ENCODE assay signal across 20 cellular contexts in genomic region chr12:112964915-112965314, GRCh38. TPM values are rescaled to one million over a fixed set of nuclear protein-coding genes. Genes with fewer than 3 reads are reported as not detected.
DNase-seq lines count a peak whose midpoint lies in the region; ATAC-seq and TF ChIP-seq lines count a peak whose summit lies in the region.
"Had no signal": no experiment of that assay in that cellular context is flagged by ENCODE, and none has a peak within 500 bp of the region (broad histone marks: within the 10 kb centered on the region; RNA-seq: fewer than 3 reads in every experiment).

No MANE protein-coding gene starts in this region.

- intact Hi-C loops in cardiac septum (cut with DNase I) (no loop called here), Right ventricle myocardium superior (cut with DNase I) (no loop called here), sciatic nerve (cut with DNase I) (no loop called here)

- peaks cover 13% of the 10 kb centered on the region for H3K9me3 Mint-ChIP-seq in endodermal cell
- H3K9me3 Mint-ChIP-seq in osteocyte (ENCODE audit: unreplicated experiment), result peaks cover 7% of the 10 kb centered on the region
- H3K9me3 Mint-ChIP-seq: CD8-positive, alpha-beta T cell had no signal

- peaks cover 5% of the 10 kb centered on the region for H3K27me3 Mint-ChIP-seq in endodermal cell (ENCODE audit: insufficient read depth)
- H3K27me3 Mint-ChIP-seq in osteocyte (ENCODE audit: unreplicated experiment), result no peaks in the 10 kb centered on the region
- H3K27me3 Mint-ChIP-seq: B cell; CD4-positive, CD25-positive, alpha-beta regulatory T cell had no signal

- H3K27ac ChIP-seq in endodermal cell (ENCODE audit: low read depth, low read length), result no peak overlapping the region
- H3K27ac ChIP-seq: BLaER1, C4-2B had no signal

- H3K36me3 ChIP-seq in endodermal cell (ENCODE audit: control insufficient read depth, insufficient read depth, low read length), result no peaks in the 10 kb centered on the region

- H3K4me1 ChIP-seq in endodermal cell (ENCODE audit: control insufficient read depth, insufficient read depth, low read length), result no peaks in the 10 kb centered on the region
- H3K4me1 ChIP-seq: Caco-2 had no signal

- H3K4me3 Mint-ChIP-seq in endodermal cell, result no peak overlapping the region
- H3K4me3 Mint-ChIP-seq in osteocyte (ENCODE audit: unreplicated experiment), result no peak overlapping the region
- H3K4me3 Mint-ChIP-seq: B cell; CD4-positive, CD25-positive, alpha-beta regulatory T cell; CD8-positive, alpha-beta T cell; GM23338; H9 had no signal

- peaks cover 2% of the 10 kb centered on the region for H3K9me3 ChIP-seq in endodermal cell (ENCODE audit: control insufficient read depth, low read length)
- H3K9me3 ChIP-seq: BLaER1, Caco-2 had no signal

- H3K27me3 ChIP-seq in endodermal cell (ENCODE audit: control insufficient read depth, insufficient read depth, low read length, poor library complexity, severe bottlenecking), result peaks cover 4% of the 10 kb centered on the region
- H3K27me3 ChIP-seq: BLaER1 had no signal

- TF ChIP-seq CTCF in endodermal cell (conservative IDR thresholded peaks at IDR 0.05) (no peak), osteocyte (IDR thresholded peaks at IDR 0.05) (no peak)

- DNase-seq in cardiac septum (ENCODE audit: low spot score) (peak; percentile 68), Right ventricle myocardium superior (no peak), endodermal cell (peak; percentile 15), islet precursor cell (peak; percentile 29), osteocyte (ENCODE audit: extremely low spot score, unreplicated experiment) (peak; percentile 76), sciatic nerve (ENCODE audit: low spot score) (no peak), LoVo (ENCODE audit: low spot score) (no peak)
- DNase-seq: Caco-2; CD4-positive, CD25-positive, alpha-beta regulatory T cell; CD8-positive, alpha-beta T cell; DMS153; DND-41; H9 had no signal

- no peaks in the 10 kb centered on the region for H3K4me1 Mint-ChIP-seq in endodermal cell
- H3K4me1 Mint-ChIP-seq in osteocyte (ENCODE audit: unreplicated experiment), result no peaks in the 10 kb centered on the region
- H3K4me1 Mint-ChIP-seq: B cell, GM23338 had no signal

- H3K27ac Mint-ChIP-seq in endodermal cell, result no peak overlapping the region
- H3K27ac Mint-ChIP-seq in osteocyte (ENCODE audit: unreplicated experiment), result no peak overlapping the region
- H3K27ac Mint-ChIP-seq: B cell; CD4-positive, CD25-positive, alpha-beta regulatory T cell; CD8-positive, alpha-beta T cell; GM23338; H9 had no signal

- no peak overlapping the region for H3K9ac ChIP-seq in endodermal cell (ENCODE audit: extremely low read depth, low read length, poor library complexity, severe bottlenecking)
- H3K9ac ChIP-seq: BLaER1 had no signal

- H3K4me3 ChIP-seq in endodermal cell (ENCODE audit: low read length), result no peak overlapping the region
- H3K4me3 ChIP-seq: BLaER1, GM23338 had no signal

- ATAC-seq in Right ventricle myocardium superior (ENCODE audit: poor library complexity) (no peak), GM21360 (IDR thresholded peaks at IDR 0.05; ENCODE audit: unreplicated experiment) (no peak), sciatic nerve (no peak)
- ATAC-seq: CD8-positive, alpha-beta T cell; GM23338; HCT116 had no signal

- WGBS in endodermal cell (ENCODE audit: insufficient coverage in 1 of 2, insufficient read length in 1 of 2), 2 experiments, result 82 to 94% methylated on average over 4 of the region's 4 CpGs

- H3K36me3 Mint-ChIP-seq in endodermal cell (ENCODE audit: low read depth) (no peaks in the 10 kb centered on the region), osteocyte (ENCODE audit: unreplicated experiment) (no peaks in the 10 kb centered on the region)

RNA-seq across cellular contexts. Expression of gene OAS2, which starts 13.4 kb away (rescaled TPM):
- total RNA-seq in cardiac septum, result 6.4 TPM
- total RNA-seq in Right ventricle myocardium superior, result 3.7 TPM
- total RNA-seq in endodermal cell, result not detected
- polyA plus RNA-seq in endodermal cell (2013, experiment 1 of 2), result not detected
- polyA plus RNA-seq in endodermal cell (2013, experiment 2 of 2), result not detected
- not detected in 2 replicates for total RNA-seq in osteocyte
- 8.4 TPM for total RNA-seq in sciatic nerve
- total RNA-seq: A673, GM23338, H9 had no signal

RNA-seq across cellular contexts. Expression of gene OAS3, which starts 26.6 kb away (rescaled TPM):
- 6.4 TPM for total RNA-seq in cardiac septum
- total RNA-seq in Right ventricle myocardium superior, result 5.1 TPM
- under 1 TPM; 0.64 to 0.84 TPM for total RNA-seq in endodermal cell
- 0.32 TPM for polyA plus RNA-seq in endodermal cell (2013, experiment 1 of 2)
- 0.29 TPM for polyA plus RNA-seq in endodermal cell (2013, experiment 2 of 2)
- total RNA-seq in osteocyte, result 0.13 TPM in 1 of 2 replicates, not detected in the other
- total RNA-seq in sciatic nerve, result 10.0 TPM

RNA-seq across cellular contexts. Expression of gene OAS1, which starts 58.2 kb away (rescaled TPM):
- total RNA-seq in cardiac septum (4.0 TPM), Right ventricle myocardium superior (4.6 TPM), endodermal cell (not detected), osteocyte (0.48 TPM in 1 of 2 replicates, not detected in the other), sciatic nerve (19.3 TPM)
- not detected for polyA plus RNA-seq in endodermal cell (2013, experiment 1 of 2)
- polyA plus RNA-seq in endodermal cell (2013, experiment 2 of 2), result not detected
- total RNA-seq: GM23338, H9 had no signal
- polyA plus RNA-seq: GM23338 had no signal

Comparison
In these comparisons a context has a peak if more than half of its experiments do, and no peak if none do; other contexts are left out.
1. DNase-seq: peak in cardiac septum (single experiment), endodermal cell (single experiment), islet precursor cell (single experiment) and osteocyte (single experiment); none in Right ventricle myocardium superior (single experiment), sciatic nerve (single experiment) and LoVo (single experiment).